1 cellular context compared by ENCODE assay signal in the genomic region with DNA sequence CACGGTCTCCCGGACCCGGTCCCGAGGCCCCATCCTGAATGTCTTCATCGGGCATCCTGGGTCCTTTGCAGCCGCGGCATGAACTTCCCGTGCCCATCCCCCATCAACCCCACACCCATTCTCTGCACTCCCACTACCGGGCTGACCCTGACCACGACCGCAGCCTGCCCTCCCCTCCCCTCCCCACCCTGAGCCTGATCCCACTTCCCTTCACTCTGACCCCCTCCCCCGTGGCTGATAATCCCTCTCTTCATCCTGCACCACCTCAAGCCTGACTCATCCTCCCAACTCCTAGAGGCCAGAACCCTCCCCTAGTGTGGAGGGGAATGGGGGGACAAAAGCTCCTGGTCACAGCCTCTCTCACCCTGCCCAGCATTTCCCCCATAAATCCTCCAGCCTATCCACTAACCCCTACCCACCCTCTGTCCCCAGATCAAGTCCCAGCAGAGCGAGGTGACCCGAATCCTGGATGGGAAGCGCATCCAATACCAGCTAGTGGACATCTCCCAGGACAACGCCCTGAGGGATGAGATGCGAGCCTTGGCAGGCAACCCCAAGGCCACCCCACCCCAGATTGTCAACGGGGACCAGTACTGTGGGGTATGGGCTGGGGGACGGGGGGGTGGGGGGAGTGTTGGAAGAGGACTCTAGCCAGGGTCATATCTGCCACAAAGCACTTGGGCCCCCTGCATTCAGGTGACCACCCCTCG.
TF ChIP-seq lines count a peak whose summit lies in the region.

No MANE protein-coding gene starts in this region.

TF ChIP-seq in HepG2, 621 proteins besides CTCF, POLR2A, EP300 and RAD21 (continues in another document):
- TF ChIP-seq IKZF5 (CRISPR knock-in tag; IDR thresholded peaks at IDR 0.05) = no peak
- TF ChIP-seq, protein P1, sequence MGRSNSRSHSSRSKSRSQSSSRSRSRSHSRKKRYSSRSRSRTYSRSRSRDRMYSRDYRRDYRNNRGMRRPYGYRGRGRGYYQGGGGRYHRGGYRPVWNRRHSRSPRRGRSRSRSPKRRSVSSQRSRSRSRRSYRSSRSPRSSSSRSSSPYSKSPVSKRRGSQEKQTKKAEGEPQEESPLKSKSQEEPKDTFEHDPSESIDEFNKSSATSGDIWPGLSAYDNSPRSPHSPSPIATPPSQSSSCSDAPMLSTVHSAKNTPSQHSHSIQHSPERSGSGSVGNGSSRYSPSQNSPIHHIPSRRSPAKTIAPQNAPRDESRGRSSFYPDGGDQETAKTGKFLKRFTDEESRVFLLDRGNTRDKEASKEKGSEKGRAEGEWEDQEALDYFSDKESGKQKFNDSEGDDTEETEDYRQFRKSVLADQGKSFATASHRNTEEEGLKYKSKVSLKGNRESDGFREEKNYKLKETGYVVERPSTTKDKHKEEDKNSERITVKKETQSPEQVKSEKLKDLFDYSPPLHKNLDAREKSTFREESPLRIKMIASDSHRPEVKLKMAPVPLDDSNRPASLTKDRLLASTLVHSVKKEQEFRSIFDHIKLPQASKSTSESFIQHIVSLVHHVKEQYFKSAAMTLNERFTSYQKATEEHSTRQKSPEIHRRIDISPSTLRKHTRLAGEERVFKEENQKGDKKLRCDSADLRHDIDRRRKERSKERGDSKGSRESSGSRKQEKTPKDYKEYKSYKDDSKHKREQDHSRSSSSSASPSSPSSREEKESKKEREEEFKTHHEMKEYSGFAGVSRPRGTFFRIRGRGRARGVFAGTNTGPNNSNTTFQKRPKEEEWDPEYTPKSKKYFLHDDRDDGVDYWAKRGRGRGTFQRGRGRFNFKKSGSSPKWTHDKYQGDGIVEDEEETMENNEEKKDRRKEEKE (IDR thresholded peaks at IDR 0.05) = no peak
- TF ChIP-seq BRD4 (CRISPR knock-in tag; IDR thresholded peaks at IDR 0.05) = no peak
- TF ChIP-seq ZNF510 (CRISPR knock-in tag; IDR thresholded peaks at IDR 0.05; ENCODE audit: low read depth) = 0 out of 2 replicates have a peak, but pooled peaks have one; percentile 3
- TF ChIP-seq ZBTB8A (CRISPR knock-in tag; IDR thresholded peaks at IDR 0.05; ENCODE audit: borderline replicate concordance, low read depth) = no peak
- 0 out of 2 replicates have a peak, but pooled peaks have one; percentile 8 for TF ChIP-seq ZNF225 (CRISPR knock-in tag; IDR thresholded peaks at IDR 0.05)
- TF ChIP-seq TBL1XR1 (IDR thresholded peaks at IDR 0.05; ENCODE audit: borderline replicate concordance, low read length, partially characterized antibody) = no peak
- TF ChIP-seq DNMT3B (CRISPR knock-in tag; conservative IDR thresholded peaks at IDR 0.05) = no peak
- TF ChIP-seq RFX5 (IDR thresholded peaks at IDR 0.05; ENCODE audit: low read depth, low read length) = no peak
- TF ChIP-seq ZNF337 (CRISPR knock-in tag; IDR thresholded peaks at IDR 0.05; ENCODE audit: borderline replicate concordance, low read depth) = no peak
- no peak for TF ChIP-seq NFE2L2 (IDR thresholded peaks at IDR 0.05; ENCODE audit: low read length)
- no peak for TF ChIP-seq ZBTB21 (CRISPR knock-in tag; IDR thresholded peaks at IDR 0.05)
- TF ChIP-seq CENPX (CRISPR knock-in tag; IDR thresholded peaks at IDR 0.05) = no peak
- no peak for TF ChIP-seq ZNF549 (CRISPR knock-in tag; IDR thresholded peaks at IDR 0.05)
- TF ChIP-seq, protein P2, sequence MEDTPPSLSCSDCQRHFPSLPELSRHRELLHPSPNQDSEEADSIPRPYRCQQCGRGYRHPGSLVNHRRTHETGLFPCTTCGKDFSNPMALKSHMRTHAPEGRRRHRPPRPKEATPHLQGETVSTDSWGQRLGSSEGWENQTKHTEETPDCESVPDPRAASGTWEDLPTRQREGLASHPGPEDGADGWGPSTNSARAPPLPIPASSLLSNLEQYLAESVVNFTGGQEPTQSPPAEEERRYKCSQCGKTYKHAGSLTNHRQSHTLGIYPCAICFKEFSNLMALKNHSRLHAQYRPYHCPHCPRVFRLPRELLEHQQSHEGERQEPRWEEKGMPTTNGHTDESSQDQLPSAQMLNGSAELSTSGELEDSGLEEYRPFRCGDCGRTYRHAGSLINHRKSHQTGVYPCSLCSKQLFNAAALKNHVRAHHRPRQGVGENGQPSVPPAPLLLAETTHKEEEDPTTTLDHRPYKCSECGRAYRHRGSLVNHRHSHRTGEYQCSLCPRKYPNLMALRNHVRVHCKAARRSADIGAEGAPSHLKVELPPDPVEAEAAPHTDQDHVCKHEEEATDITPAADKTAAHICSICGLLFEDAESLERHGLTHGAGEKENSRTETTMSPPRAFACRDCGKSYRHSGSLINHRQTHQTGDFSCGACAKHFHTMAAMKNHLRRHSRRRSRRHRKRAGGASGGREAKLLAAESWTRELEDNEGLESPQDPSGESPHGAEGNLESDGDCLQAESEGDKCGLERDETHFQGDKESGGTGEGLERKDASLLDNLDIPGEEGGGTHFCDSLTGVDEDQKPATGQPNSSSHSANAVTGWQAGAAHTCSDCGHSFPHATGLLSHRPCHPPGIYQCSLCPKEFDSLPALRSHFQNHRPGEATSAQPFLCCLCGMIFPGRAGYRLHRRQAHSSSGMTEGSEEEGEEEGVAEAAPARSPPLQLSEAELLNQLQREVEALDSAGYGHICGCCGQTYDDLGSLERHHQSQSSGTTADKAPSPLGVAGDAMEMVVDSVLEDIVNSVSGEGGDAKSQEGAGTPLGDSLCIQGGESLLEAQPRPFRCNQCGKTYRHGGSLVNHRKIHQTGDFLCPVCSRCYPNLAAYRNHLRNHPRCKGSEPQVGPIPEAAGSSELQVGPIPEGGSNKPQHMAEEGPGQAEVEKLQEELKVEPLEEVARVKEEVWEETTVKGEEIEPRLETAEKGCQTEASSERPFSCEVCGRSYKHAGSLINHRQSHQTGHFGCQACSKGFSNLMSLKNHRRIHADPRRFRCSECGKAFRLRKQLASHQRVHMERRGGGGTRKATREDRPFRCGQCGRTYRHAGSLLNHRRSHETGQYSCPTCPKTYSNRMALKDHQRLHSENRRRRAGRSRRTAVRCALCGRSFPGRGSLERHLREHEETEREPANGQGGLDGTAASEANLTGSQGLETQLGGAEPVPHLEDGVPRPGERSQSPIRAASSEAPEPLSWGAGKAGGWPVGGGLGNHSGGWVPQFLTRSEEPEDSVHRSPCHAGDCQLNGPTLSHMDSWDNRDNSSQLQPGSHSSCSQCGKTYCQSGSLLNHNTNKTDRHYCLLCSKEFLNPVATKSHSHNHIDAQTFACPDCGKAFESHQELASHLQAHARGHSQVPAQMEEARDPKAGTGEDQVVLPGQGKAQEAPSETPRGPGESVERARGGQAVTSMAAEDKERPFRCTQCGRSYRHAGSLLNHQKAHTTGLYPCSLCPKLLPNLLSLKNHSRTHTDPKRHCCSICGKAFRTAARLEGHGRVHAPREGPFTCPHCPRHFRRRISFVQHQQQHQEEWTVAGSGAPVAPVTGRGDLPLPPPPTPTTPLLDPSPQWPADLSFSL (CRISPR knock-in tag; IDR thresholded peaks at IDR 0.05) = peak; percentile 7; the same call in 1 of the 2 replicates
- TF ChIP-seq NR0B2 (CRISPR knock-in tag; IDR thresholded peaks at IDR 0.05) = no peak
- TF ChIP-seq MYC (CRISPR knock-in tag; IDR thresholded peaks at IDR 0.05; ENCODE audit: borderline replicate concordance) = no peak
- no peak for TF ChIP-seq ZNF232 (CRISPR knock-in tag; IDR thresholded peaks at IDR 0.05; ENCODE audit: borderline replicate concordance)
- TF ChIP-seq ETV6 (CRISPR knock-in tag; conservative IDR thresholded peaks at IDR 0.05) = no peak
- no peak for TF ChIP-seq NFRKB (IDR thresholded peaks at IDR 0.05)
- no peak for TF ChIP-seq PRDM15 (CRISPR knock-in tag; IDR thresholded peaks at IDR 0.05)
- TF ChIP-seq ZNF570 (CRISPR knock-in tag; IDR thresholded peaks at IDR 0.05; ENCODE audit: borderline replicate concordance) = no peak
- TF ChIP-seq, protein P3, sequence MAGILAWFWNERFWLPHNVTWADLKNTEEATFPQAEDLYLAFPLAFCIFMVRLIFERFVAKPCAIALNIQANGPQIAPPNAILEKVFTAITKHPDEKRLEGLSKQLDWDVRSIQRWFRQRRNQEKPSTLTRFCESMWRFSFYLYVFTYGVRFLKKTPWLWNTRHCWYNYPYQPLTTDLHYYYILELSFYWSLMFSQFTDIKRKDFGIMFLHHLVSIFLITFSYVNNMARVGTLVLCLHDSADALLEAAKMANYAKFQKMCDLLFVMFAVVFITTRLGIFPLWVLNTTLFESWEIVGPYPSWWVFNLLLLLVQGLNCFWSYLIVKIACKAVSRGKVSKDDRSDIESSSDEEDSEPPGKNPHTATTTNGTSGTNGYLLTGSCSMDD (CRISPR knock-in tag; IDR thresholded peaks at IDR 0.05) = no peak
- TF ChIP-seq TBX2 (CRISPR knock-in tag; IDR thresholded peaks at IDR 0.05; ENCODE audit: borderline replicate concordance) = no peak
- TF ChIP-seq, protein P4, sequence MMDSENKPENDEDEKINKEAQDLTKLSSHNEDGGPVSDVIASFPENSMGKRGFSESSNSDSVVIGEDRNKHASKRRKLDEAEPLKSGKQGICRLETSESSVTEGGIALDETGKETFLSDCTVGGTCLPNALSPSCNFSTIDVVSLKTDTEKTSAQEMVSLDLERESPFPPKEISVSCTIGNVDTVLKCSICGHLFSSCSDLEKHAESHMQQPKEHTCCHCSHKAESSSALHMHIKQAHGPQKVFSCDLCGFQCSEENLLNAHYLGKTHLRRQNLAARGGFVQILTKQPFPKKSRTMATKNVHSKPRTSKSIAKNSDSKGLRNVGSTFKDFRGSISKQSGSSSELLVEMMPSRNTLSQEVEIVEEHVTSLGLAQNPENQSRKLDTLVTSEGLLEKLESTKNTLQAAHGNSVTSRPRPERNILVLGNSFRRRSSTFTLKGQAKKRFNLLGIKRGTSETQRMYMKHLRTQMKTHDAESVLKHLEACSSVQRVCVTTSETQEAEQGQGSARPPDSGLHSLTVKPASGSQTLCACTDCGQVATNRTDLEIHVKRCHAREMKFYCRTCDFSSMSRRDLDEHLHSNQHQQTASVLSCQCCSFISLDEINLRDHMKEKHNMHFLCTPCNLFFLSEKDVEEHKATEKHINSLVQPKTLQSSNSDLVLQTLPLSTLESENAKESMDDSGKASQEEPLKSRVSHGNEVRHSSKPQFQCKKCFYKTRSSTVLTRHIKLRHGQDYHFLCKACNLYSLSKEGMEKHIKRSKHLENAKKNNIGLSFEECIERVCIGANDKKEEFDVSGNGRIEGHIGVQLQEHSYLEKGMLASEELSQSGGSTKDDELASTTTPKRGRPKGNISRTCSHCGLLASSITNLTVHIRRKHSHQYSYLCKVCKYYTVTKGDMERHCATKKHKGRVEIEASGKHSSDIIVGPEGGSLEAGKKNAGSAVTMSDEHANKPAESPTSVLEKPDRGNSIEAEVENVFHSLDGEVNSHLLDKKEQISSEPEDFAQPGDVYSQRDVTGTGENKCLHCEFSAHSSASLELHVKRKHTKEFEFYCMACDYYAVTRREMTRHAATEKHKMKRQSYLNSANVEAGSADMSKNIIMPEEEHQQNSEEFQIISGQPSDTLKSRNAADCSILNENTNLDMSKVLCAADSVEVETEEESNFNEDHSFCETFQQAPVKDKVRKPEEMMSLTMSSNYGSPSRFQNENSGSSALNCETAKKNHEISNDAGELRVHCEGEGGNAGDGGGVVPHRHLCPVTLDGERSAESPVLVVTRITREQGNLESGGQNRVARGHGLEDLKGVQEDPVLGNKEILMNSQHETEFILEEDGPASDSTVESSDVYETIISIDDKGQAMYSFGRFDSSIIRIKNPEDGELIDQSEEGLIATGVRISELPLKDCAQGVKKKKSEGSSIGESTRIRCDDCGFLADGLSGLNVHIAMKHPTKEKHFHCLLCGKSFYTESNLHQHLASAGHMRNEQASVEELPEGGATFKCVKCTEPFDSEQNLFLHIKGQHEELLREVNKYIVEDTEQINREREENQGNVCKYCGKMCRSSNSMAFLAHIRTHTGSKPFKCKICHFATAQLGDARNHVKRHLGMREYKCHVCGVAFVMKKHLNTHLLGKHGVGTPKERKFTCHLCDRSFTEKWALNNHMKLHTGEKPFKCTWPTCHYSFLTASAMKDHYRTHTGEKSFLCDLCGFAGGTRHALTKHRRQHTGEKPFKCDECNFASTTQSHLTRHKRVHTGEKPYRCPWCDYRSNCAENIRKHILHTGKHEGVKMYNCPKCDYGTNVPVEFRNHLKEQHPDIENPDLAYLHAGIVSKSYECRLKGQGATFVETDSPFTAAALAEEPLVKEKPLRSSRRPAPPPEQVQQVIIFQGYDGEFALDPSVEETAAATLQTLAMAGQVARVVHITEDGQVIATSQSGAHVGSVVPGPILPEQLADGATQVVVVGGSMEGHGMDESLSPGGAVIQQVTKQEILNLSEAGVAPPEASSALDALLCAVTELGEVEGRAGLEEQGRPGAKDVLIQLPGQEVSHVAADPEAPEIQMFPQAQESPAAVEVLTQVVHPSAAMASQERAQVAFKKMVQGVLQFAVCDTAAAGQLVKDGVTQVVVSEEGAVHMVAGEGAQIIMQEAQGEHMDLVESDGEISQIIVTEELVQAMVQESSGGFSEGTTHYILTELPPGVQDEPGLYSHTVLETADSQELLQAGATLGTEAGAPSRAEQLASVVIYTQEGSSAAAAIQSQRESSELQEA (CRISPR knock-in tag; IDR thresholded peaks at IDR 0.05; ENCODE audit: not compliant biosample characterization) = no peak
